7 cellular contexts compared by ENCODE assay signal in genomic region chr14:89158104-89158503, GRCh38.
A peak's percentile ranks its signal among the peaks of the same experiment; 100 is the strongest.
DNase-seq lines count a peak whose midpoint lies in the region; ATAC-seq, FAIRE-seq and TF ChIP-seq lines count a peak whose summit lies in the region.
"Not testable (repeated sequence)": the region's sequence is repeated elsewhere in the genome, so short reads cannot be mapped to it uniquely, and the experiment has no call there.

No MANE protein-coding gene starts in this region.

- H3K4me3 Mint-ChIP-seq in H9, T-helper 17 cell: not testable (repeated sequence)

- not testable (repeated sequence) for H3K14ac ChIP-seq in H9 (ENCODE audit: insufficient read depth, low read length)

- not testable (repeated sequence) for H2BK12ac ChIP-seq in H9 (ENCODE audit: insufficient read length, low read depth, low read length)

- in situ Hi-C loops in K562 (cut with MboI); HepG2 (cut with HindIII; ENCODE audit: extremely low pct_ligation_motif_present, low pct_unique_long_range_greater_than_20kb): not testable (repeated sequence)

- not testable (repeated sequence) for H3K4me3 ChIP-seq in K562; HepG2 (replicated peaks in 1 of 3; ENCODE audit: insufficient read depth in 1 of 3, low read depth in 2 of 3, low read length in 3 of 3); upper lobe of right lung

- H3K18ac ChIP-seq in H9 (ENCODE audit: insufficient read length, low read depth, low read length), result not testable (repeated sequence)

- H3K4me1 Mint-ChIP-seq in H9, result peaks cover 14 to 16% of the 10 kb centered on the region in 2 experiments
- not testable (repeated sequence) for H3K4me1 Mint-ChIP-seq in T-helper 17 cell

- not testable (repeated sequence) for H3K4ac ChIP-seq in H9 (ENCODE audit: low read depth, low read length)

- not testable (repeated sequence) for H3K4me2 ChIP-seq in H9 (ENCODE audit: insufficient read depth, insufficient read length, low read length); K562 (ENCODE audit: insufficient read depth, low read length); HepG2 (ENCODE audit: low read depth, low read length)

- peak; percentile 53 for DNase-seq in ELF-1 (ENCODE audit: low read depth, low spot score)
- peak; percentile 43 for DNase-seq in H9
- not testable (repeated sequence) for DNase-seq in T-helper 17 cell; HepG2 (ENCODE audit: low spot score); upper lobe of right lung
- peak in 1 of 4 experiments; percentile 20 for DNase-seq in K562 (ENCODE audit: extremely low read depth in 1 of 4, low spot score in 3 of 4)
- DNase-seq in islet precursor cell, result peak; percentile 87

- FAIRE-seq in K562 (lab: Jason Lieb, UNC); HepG2 (lab: Jason Lieb, UNC): not testable (repeated sequence)

- H2BK20ac ChIP-seq in H9 (ENCODE audit: low read depth, low read length, poor library complexity, severe bottlenecking), result not testable (repeated sequence)

- not testable (repeated sequence) for ATAC-seq in T-helper 17 cell
- ATAC-seq in K562, result peak; percentile 73
- peak; percentile 16; the same call in 1 of the 3 replicates for ATAC-seq in HepG2
- peak; percentile 14 for ATAC-seq in upper lobe of right lung

- not testable (repeated sequence) for H3K4me1 ChIP-seq in H9 (ENCODE audit: insufficient read depth, low read length); upper lobe of right lung
- H3K4me1 ChIP-seq in K562 (replicated peaks in 1 of 2; ENCODE audit: control insufficient read depth in 2 of 2, insufficient read depth in 2 of 2, low read length in 2 of 2) (peaks cover 3 to 11% of the 10 kb centered on the region in 2 experiments; a peak in 4 of 5 replicates), HepG2 (ENCODE audit: insufficient read depth, low read length) (peaks cover 19% of the 10 kb centered on the region)

- H3K27me3 ChIP-seq in H9 (ENCODE audit: insufficient read depth, low read length); K562 (ENCODE audit: control insufficient read depth in 2 of 2, insufficient read depth in 2 of 2, low read length in 2 of 2); HepG2 (ENCODE audit: control insufficient read depth in 1 of 2, insufficient read depth in 2 of 2, low read length in 2 of 2); upper lobe of right lung: not testable (repeated sequence)

- H3K27ac Mint-ChIP-seq in H9 (peak overlapping the region in 1 of 3 experiments; percentile 24; a peak in 1 of 7 replicates), T-helper 17 cell (peak overlapping the region; percentile 8)

- H2AK5ac ChIP-seq in H9 (ENCODE audit: insufficient read length, low read length), result not testable (repeated sequence)

- TF ChIP-seq EP300 in K562 (IDR thresholded peaks at IDR 0.05; ENCODE audit: low read length); HepG2 (IDR thresholded peaks at IDR 0.05; ENCODE audit: low read depth in 2 of 2, low read length in 2 of 2); HepG2 (CRISPR knock-in tag; IDR thresholded peaks at IDR 0.05; ENCODE audit: borderline replicate concordance): not testable (repeated sequence)

- not testable (repeated sequence) for H3K9me3 Mint-ChIP-seq in H9

- not testable (repeated sequence) for H2AFZ ChIP-seq in H9 (ENCODE audit: low read length); HepG2 (ENCODE audit: low read length)
- peak overlapping the region; percentile 89 for H2AFZ ChIP-seq in K562 (ENCODE audit: low read depth, low read length)

- H3K9me1 ChIP-seq in K562 (ENCODE audit: control insufficient read depth, insufficient read depth, low read length), result not testable (repeated sequence)

- H3K27ac ChIP-seq in H9 (ENCODE audit: insufficient read length, low read depth, low read length); HepG2 (ENCODE audit: extremely low read length, insufficient read depth, low read length); upper lobe of right lung: not testable (repeated sequence)
- H3K27ac ChIP-seq in K562 (ENCODE audit: extremely low read depth, low read depth, low read length), result peak overlapping the region; percentile 52; the same call in 1 of the 3 replicates

- not testable (repeated sequence) for TF ChIP-seq RAD21 in K562 (CRISPR knock-in tag; conservative IDR thresholded peaks at IDR 0.05 in 1 of 2, IDR thresholded peaks at IDR 0.05 in 1 of 2); HepG2 (CRISPR knock-in tag; IDR thresholded peaks at IDR 0.05)

- BruUV-seq in K562 (replicated peaks; lab: Mats Ljungman, UMichigan); HepG2 (replicated peaks; lab: Mats Ljungman, UMichigan): not testable (repeated sequence)

- POLR2A ChIA-PET in K562 (lab: Yijun Ruan, JAX); HepG2 (lab: Yijun Ruan, JAX): not testable (repeated sequence)

- H2BK5ac ChIP-seq in H9 (ENCODE audit: insufficient read length, low read length), result not testable (repeated sequence)

- no CpG with 5 or more reads among the region's 7 CpGs for WGBS in H9 (ENCODE audit: extremely low coverage, insufficient read length, low lambda C conversion rate)
- 54% methylated on average over 7 of the region's 7 CpGs for WGBS in K562 (ENCODE audit: insufficient coverage, low coverage, missing lambda C conversion rate)
- 95% methylated on average over 4 of the region's 7 CpGs for WGBS in HepG2 (ENCODE audit: low lambda C conversion rate)

- not testable (repeated sequence) for H2BK120ac ChIP-seq in H9 (ENCODE audit: low read depth, low read length, poor library complexity, severe bottlenecking)

- H4K5ac ChIP-seq in H9 (ENCODE audit: insufficient read length, low read depth, low read length), result not testable (repeated sequence)

- H3K79me1 ChIP-seq in H9 (ENCODE audit: insufficient read depth, low read depth, low read length, poor library complexity, severe bottlenecking), result not testable (repeated sequence)

- H4K91ac ChIP-seq in H9 (ENCODE audit: insufficient read length, low read depth, low read length), result not testable (repeated sequence)

- H2BK15ac ChIP-seq in H9 (ENCODE audit: low read depth, low read length), result not testable (repeated sequence)

- H3K56ac ChIP-seq in H9 (ENCODE audit: insufficient read length, low read depth, low read length), result not testable (repeated sequence)

- H3K9ac ChIP-seq in H9 (ENCODE audit: extremely low read depth, insufficient read length, low read length); K562 (ENCODE audit: insufficient read depth in 1 of 2, low read depth in 2 of 2, low read length in 2 of 2); HepG2 (ENCODE audit: insufficient read depth, low read depth, low read length): not testable (repeated sequence)

- H3K9me3 ChIP-seq in H9 (ENCODE audit: control insufficient read depth, low read depth, low read length); T-helper 17 cell (ENCODE audit: control insufficient read depth, low read length, poor library complexity, severe bottlenecking); K562 (replicated peaks; ENCODE audit: control insufficient read depth, insufficient read depth, low read depth, low read length); HepG2 (ENCODE audit: low read length); upper lobe of right lung: not testable (repeated sequence)

- H3K23me2 ChIP-seq in H9 (ENCODE audit: insufficient read length, low read depth, low read length, poor library complexity, severe bottlenecking), result not testable (repeated sequence)

- H3K27me3 Mint-ChIP-seq in H9 (ENCODE audit: low read depth); T-helper 17 cell: not testable (repeated sequence)

- H3K79me2 ChIP-seq in H9 (ENCODE audit: insufficient read depth, low read length); K562 (ENCODE audit: control insufficient read depth, insufficient read depth, low read length); HepG2 (ENCODE audit: insufficient read depth, low read length): not testable (repeated sequence)

- not testable (repeated sequence) for H3K36me3 ChIP-seq in K562 (ENCODE audit: control insufficient read depth, insufficient read depth, low read length)
- H3K36me3 ChIP-seq in HepG2 (replicated peaks in 1 of 2; ENCODE audit: control insufficient read depth in 1 of 2, insufficient read depth in 2 of 2, low read length in 2 of 2) (peaks cover 17 to 37% of the 10 kb centered on the region in 2 experiments), upper lobe of right lung (peaks cover 16% of the 10 kb centered on the region)

- not testable (repeated sequence) for H3T11ph ChIP-seq in H9 (ENCODE audit: low read length)

- TF ChIP-seq POLR2A in K562 (conservative IDR thresholded peaks at IDR 0.05); HepG2 (IDR thresholded peaks at IDR 0.05; ENCODE audit: insufficient read depth in 1 of 2, low read depth in 2 of 2, low read length in 2 of 2): not testable (repeated sequence)

- not testable (repeated sequence) for H4K20me1 ChIP-seq in H9 (ENCODE audit: control insufficient read depth, insufficient read depth, insufficient read length); K562 (replicated peaks; ENCODE audit: control insufficient read depth, insufficient read depth, low read length); HepG2 (ENCODE audit: insufficient read depth, low read length)

- H3K23ac ChIP-seq in H9 (ENCODE audit: insufficient read length, low read depth, low read length), result not testable (repeated sequence)

- intact Hi-C loops in K562 (cut with micrococcal nuclease); HepG2 (cut with micrococcal nuclease; ENCODE audit: unreplicated experiment); upper lobe of right lung (cut with DNase I): not testable (repeated sequence)

- not testable (repeated sequence) for TF ChIP-seq CTCF in H9 (conservative IDR thresholded peaks at IDR 0.05); K562 (IDR thresholded peaks at IDR 0.05 in 2 of 3, conservative IDR thresholded peaks at IDR 0.05 in 1 of 3; ENCODE audit: insufficient read depth in 2 of 3, low read depth in 1 of 3, low read length in 3 of 3); HepG2 (CRISPR knock-in tag; IDR thresholded peaks at IDR 0.05); upper lobe of right lung (IDR thresholded peaks at IDR 0.05)

- CTCF ChIA-PET in K562 (lab: Yijun Ruan, JAX; ENCODE audit: low intra/inter-chr PET ratio), result interaction anchor here (0.6 kb wide), 1 partner anchor 249 kb away, joined by 3 read pairs; no protein-coding TSS in a partner anchor
- CTCF ChIA-PET in HepG2 (lab: Yijun Ruan, JAX; ENCODE audit: low intra/inter-chr PET ratio, low total read pairs), result not testable (repeated sequence)

- H3K36me3 Mint-ChIP-seq in H9 (ENCODE audit: insufficient read depth in 1 of 3, low read depth in 3 of 3), result peaks cover 32 to 57% (median 54%) of the 10 kb centered on the region in 3 experiments
- not testable (repeated sequence) for H3K36me3 Mint-ChIP-seq in T-helper 17 cell (ENCODE audit: low read depth)

- H4K8ac ChIP-seq in H9 (replicated peaks; ENCODE audit: insufficient read length, low read depth, low read length), result not testable (repeated sequence)
